ENCODE assay signal across 10 cellular contexts in genomic region chr6:104887350-104887749, GRCh38. TPM values are rescaled to one million over a fixed set of nuclear protein-coding genes. Genes with fewer than 3 reads are reported as not detected.
DNase-seq lines count a peak whose midpoint lies in the region; ATAC-seq and TF ChIP-seq lines count a peak whose summit lies in the region.
"Had no signal": no experiment of that assay in that cellular context is flagged by ENCODE, and none has a peak within 500 bp of the region (broad histone marks: within the 10 kb centered on the region; RNA-seq: fewer than 3 reads in every experiment).

No MANE protein-coding gene starts in this region.

- no peaks in the 10 kb centered on the region for H3K36me3 ChIP-seq in RWPE2 (ENCODE audit: low read depth)
- H3K36me3 ChIP-seq in thyroid gland = no peaks in the 10 kb centered on the region
- no peaks in the 10 kb centered on the region for H3K36me3 ChIP-seq in WERI-Rb-1

- peaks cover 9% of the 10 kb centered on the region for H3K9me3 Mint-ChIP-seq in activated CD4-positive, alpha-beta T cell treated with anti-CD3 and anti-CD28 coated beads, Interleukin-2, amount 10 ng/mL, durations not matched to agents 24 days and 14 days

- intact Hi-C loops in activated CD4-positive, alpha-beta T cell treated with anti-CD3 and anti-CD28 coated beads, Interleukin-2, amount 10 ng/mL, durations not matched to agents 24 days and 14 days (cut with micrococcal nuclease) = no loop called here
- intact Hi-C loops in thyroid gland (cut with DNase I) = no loop called here

- H3K9me3 ChIP-seq in RWPE2 (ENCODE audit: severe bottlenecking) (no peaks in the 10 kb centered on the region), thyroid gland (no peaks in the 10 kb centered on the region), WERI-Rb-1 (ENCODE audit: severe bottlenecking) (peaks cover 2% of the 10 kb centered on the region)

- ATAC-seq in RWPE2 (ENCODE audit: low read depth) (peak; percentile 76), GM18868 (IDR thresholded peaks at IDR 0.05; ENCODE audit: unreplicated experiment) (no peak)
- ATAC-seq: left cardiac atrium had no signal

- 51% methylated on average over 7 of the region's 7 CpGs for WGBS in thyroid gland, 2 donors

- no peak overlapping the region for H3K4me3 Mint-ChIP-seq in activated CD4-positive, alpha-beta T cell treated with anti-CD3 and anti-CD28 coated beads, Interleukin-2, amount 10 ng/mL, durations not matched to agents 24 days and 14 days

- H3K4me3 ChIP-seq in RWPE2 (ENCODE audit: severe bottlenecking) (no peak overlapping the region), thyroid gland (replicated peaks in 1 of 3) (no peak overlapping the region), WERI-Rb-1 (ENCODE audit: low read depth, low read length) (no peak overlapping the region)

- TF ChIP-seq CTCF in RWPE2 (IDR thresholded peaks at IDR 0.05; ENCODE audit: poor library complexity, severe bottlenecking) (no peak), thyroid gland (IDR thresholded peaks at IDR 0.05) (no peak), WERI-Rb-1 (IDR thresholded peaks at IDR 0.05; ENCODE audit: low read depth, low read length) (no peak)

- DNase-seq in activated CD4-positive, alpha-beta T cell treated with anti-CD3 and anti-CD28 coated beads, Interleukin-2, amount 10 ng/mL, durations not matched to agents 24 days and 14 days = peak; percentile 63
- no peak for DNase-seq in activated CD4-positive, alpha-beta T cell treated with anti-CD3 and anti-CD28 coated beads for 4 hours
- DNase-seq in RWPE2 (ENCODE audit: low spot score) (no peak), fibroblast of peridontal ligament (ENCODE audit: extremely low read depth) (peak; percentile 31), thyroid gland (peak; percentile 7 to 21), T1000 (lab: John Stamatoyannopoulos, UW) (no peak), WERI-Rb-1 (no peak)
- DNase-seq: left cardiac atrium, NCI-H345 had no signal

- peaks cover 8% of the 10 kb centered on the region for H3K27me3 Mint-ChIP-seq in activated CD4-positive, alpha-beta T cell treated with anti-CD3 and anti-CD28 coated beads, Interleukin-2, amount 10 ng/mL, durations not matched to agents 24 days and 14 days

- no peak overlapping the region for H3K27ac Mint-ChIP-seq in activated CD4-positive, alpha-beta T cell treated with anti-CD3 and anti-CD28 coated beads, Interleukin-2, amount 10 ng/mL, durations not matched to agents 24 days and 14 days

- H3K27me3 ChIP-seq in RWPE2 (ENCODE audit: insufficient read depth, poor library complexity, severe bottlenecking) = peaks cover 6% of the 10 kb centered on the region
- no peaks in the 10 kb centered on the region for H3K27me3 ChIP-seq in thyroid gland
- no peaks in the 10 kb centered on the region for H3K27me3 ChIP-seq in WERI-Rb-1 (ENCODE audit: insufficient read depth, low read depth, severe bottlenecking)

- H3K4me1 Mint-ChIP-seq in activated CD4-positive, alpha-beta T cell treated with anti-CD3 and anti-CD28 coated beads, Interleukin-2, amount 10 ng/mL, durations not matched to agents 24 days and 14 days = no peaks in the 10 kb centered on the region

- H3K4me1 ChIP-seq in RWPE2 (ENCODE audit: insufficient read depth, poor library complexity, severe bottlenecking) (no peaks in the 10 kb centered on the region), thyroid gland (no peaks in the 10 kb centered on the region)

- TF ChIP-seq POLR2A in thyroid gland (IDR thresholded peaks at IDR 0.05) = no peak

- no peak overlapping the region for H3K27ac ChIP-seq in RWPE2 (ENCODE audit: poor library complexity, severe bottlenecking)
- H3K27ac ChIP-seq in thyroid gland = no peak overlapping the region
- H3K27ac ChIP-seq in WERI-Rb-1 = no peak overlapping the region

- H3K36me3 Mint-ChIP-seq in activated CD4-positive, alpha-beta T cell treated with anti-CD3 and anti-CD28 coated beads, Interleukin-2, amount 10 ng/mL, durations not matched to agents 24 days and 14 days (ENCODE audit: low read depth) = no peaks in the 10 kb centered on the region

RNA-seq across cellular contexts. Expression of gene HACE1, which starts 27.6 kb away (rescaled TPM):
- 18.6 and 21.3 TPM in 2 replicates for total RNA-seq in activated CD4-positive, alpha-beta T cell treated with anti-CD3 and anti-CD28 coated beads, Interleukin-2, amount 10 ng/mL, durations not matched to agents 24 days and 14 days
- total RNA-seq in thyroid gland = 10 to 100 TPM; 13.3 to 20.4 (median 15.0) TPM

Comparison
In these comparisons a context has a peak if more than half of its experiments do, and no peak if none do; other contexts are left out.
1. DNase-seq: peak in activated CD4-positive, alpha-beta T cell treated with anti-CD3 and anti-CD28 coated beads, Interleukin-2, amount 10 ng/mL, durations not matched to agents 24 days and 14 days (single experiment), fibroblast of peridontal ligament (single experiment) and thyroid gland (2 of 2); none in activated CD4-positive, alpha-beta T cell treated with anti-CD3 and anti-CD28 coated beads for 4 hours (0 of 2), RWPE2 (single experiment), T1000 (single experiment) and WERI-Rb-1 (single experiment).